In genomic region chr5:80078921-80079320, GRCh38 we compare ENCODE assay signal across 28 cellular contexts. TPM values are rescaled to one million over a fixed set of nuclear protein-coding genes. Genes with fewer than 3 reads are reported as not detected.
"Had no signal": no experiment of that assay in that cellular context is flagged by ENCODE, and none has a peak within 500 bp of the region (broad histone marks: within the 10 kb centered on the region; RNA-seq: fewer than 3 reads in every experiment).

No MANE protein-coding gene starts in this region.

- H3K9me3 ChIP-seq: ascending aorta, breast epithelium, colonic mucosa had no signal

- H3K27ac ChIP-seq: ascending aorta, breast epithelium, cardiac muscle cell, colonic mucosa, epithelial cell of prostate, WERI-Rb-1 had no signal

- H3K36me3 ChIP-seq: ascending aorta, breast epithelium, cardiac muscle cell, colonic mucosa had no signal

- H3K4me3 ChIP-seq: ascending aorta, breast epithelium, cardiac muscle cell, colonic mucosa had no signal

- H3K27me3 ChIP-seq: ascending aorta, breast epithelium, cardiac muscle cell, colonic mucosa had no signal

- ATAC-seq: activated CD4-positive, alpha-beta T cell treated with anti-CD3 and anti-CD28 coated beads for 36 hours; activated CD4-positive, CD25-positive, alpha-beta regulatory T cell treated with anti-CD3 and anti-CD28 coated beads, Interleukin-2, amount 50 U/mL, for 24 hours; activated naive CD4-positive, alpha-beta T cell treated with anti-CD3 and anti-CD28 coated beads, Interleukin-2, amount 50 U/mL, for 72 hours; activated T-cell treated with anti-CD3 and anti-CD28 coated beads, Interleukin-2, amount 50 U/mL, for 72 hours; esophagus mucosa had no signal

- DNase-seq: activated B cell treated with CpG ODN at 0.5 μM for 24 hours; activated CD4-positive, alpha-beta memory T cell treated with anti-CD3 and anti-CD28 coated beads, Interleukin-2, amount 10 ng/mL, durations not matched to agents 7 days and 5 days; activated CD4-positive, alpha-beta T cell treated with anti-CD3 and anti-CD28 coated beads for 36 hours; activated CD4-positive, alpha-beta T cell treated with anti-CD3 and anti-CD28 coated beads, Interleukin-2, amount 10 ng/mL, durations not matched to agents 24 days and 14 days; activated gamma-delta T cell; activated naive CD4-positive, alpha-beta T cell; activated naive CD4-positive, alpha-beta T cell treated with anti-CD3 and anti-CD28 coated beads, Interleukin-2, amount 10 ng/mL, durations not matched to agents 7 days and 5 days; activated naive CD8-positive, alpha-beta T cell treated with anti-CD3 and anti-CD28 coated beads, Interleukin-2, amount 10 ng/mL, durations not matched to agents 7 days and 5 days; activated T-cell treated with anti-CD3 and anti-CD28 coated beads, Interleukin-2, amount 50 U/mL, for 24 hours; activated T-cell treated with anti-CD3 and anti-CD28 coated beads, Interleukin-2, amount 50 U/mL, for 72 hours; central memory CD4-positive, alpha-beta T cell; cerebellar nuclear complex; colonic mucosa; effector CD8-positive, alpha-beta T cell; foreskin fibroblast; head of caudate nucleus; T-helper 2 cell; WERI-Rb-1 had no signal

- FAIRE-seq: endometrium, endothelial cell of umbilical vein, frontal cortex had no signal

- H3K4me1 ChIP-seq: ascending aorta, breast epithelium, colonic mucosa had no signal

RNA-seq across cellular contexts. Expression of gene THBS4, which starts 43.8 kb away (rescaled TPM):
- total RNA-seq: ascending aorta, endothelial cell of umbilical vein had no signal
- polyA plus RNA-seq: endothelial cell of umbilical vein had no signal
